Comparison of ENCODE assay signal across 1 cellular context in genomic region chr2:159606287-159606686, GRCh38.
TF ChIP-seq lines count a peak whose summit lies in the region.

No MANE protein-coding gene starts in this region.

TF ChIP-seq in HepG2, 621 proteins besides CTCF, POLR2A, EP300 and RAD21 (continued from another document):
- TF ChIP-seq NFYB (CRISPR knock-in tag; IDR thresholded peaks at IDR 0.05), result no peak
- TF ChIP-seq ZNF251 (CRISPR knock-in tag; IDR thresholded peaks at IDR 0.05), result no peak
- TF ChIP-seq NONO (IDR thresholded peaks at IDR 0.05), result no peak
- TF ChIP-seq NONO (CRISPR knock-in tag; conservative IDR thresholded peaks at IDR 0.05), result no peak
- TF ChIP-seq ZFP36L1 (CRISPR knock-in tag; IDR thresholded peaks at IDR 0.05), result no peak
- no peak for TF ChIP-seq ZSCAN12 (CRISPR knock-in tag; IDR thresholded peaks at IDR 0.05)
- TF ChIP-seq ZNF780A (CRISPR knock-in tag; IDR thresholded peaks at IDR 0.05), result no peak
- TF ChIP-seq MTF2 (CRISPR knock-in tag; IDR thresholded peaks at IDR 0.05; ENCODE audit: borderline replicate concordance), result no peak
- no peak for TF ChIP-seq XBP1 (CRISPR knock-in tag; IDR thresholded peaks at IDR 0.05)
- no peak for TF ChIP-seq ZNF639 (CRISPR knock-in tag; conservative IDR thresholded peaks at IDR 0.05)
- TF ChIP-seq UBTF (CRISPR knock-in tag; IDR thresholded peaks at IDR 0.05), result no peak
- TF ChIP-seq YY1 (IDR thresholded peaks at IDR 0.05; ENCODE audit: insufficient read depth, insufficient replicate concordance, low read depth, low read length), result no peak
